In the genomic region with DNA sequence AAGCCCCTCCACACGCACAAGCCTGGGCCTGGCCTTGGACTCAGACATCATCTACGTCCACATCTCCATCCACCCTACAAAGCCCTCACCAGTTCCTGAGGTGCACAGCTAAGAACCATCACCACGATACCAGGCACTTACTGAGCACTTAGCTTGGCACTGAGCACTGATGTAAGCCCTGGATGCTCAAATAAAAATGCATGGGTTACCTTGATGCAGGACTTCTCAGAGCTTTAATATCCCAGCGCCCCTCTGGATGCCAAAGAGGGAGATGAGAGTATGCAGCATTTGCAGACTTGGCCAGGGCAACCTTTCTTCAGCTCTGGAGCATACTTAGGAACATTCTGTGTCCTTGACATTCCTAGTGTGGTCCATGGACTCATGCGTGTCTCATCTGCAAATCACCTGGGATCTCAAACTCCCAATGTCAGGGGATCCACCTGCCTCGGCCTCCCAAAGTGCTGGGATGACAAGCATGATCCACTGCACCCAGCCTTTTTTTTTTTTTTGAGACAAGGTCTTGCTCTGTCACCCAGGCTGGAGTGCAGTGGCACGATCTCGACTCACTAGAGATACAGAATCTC, we compare ENCODE assay signal across 23 cellular contexts.
"Had no signal": no experiment of that assay in that cellular context is flagged by ENCODE, and none has a peak within 500 bp of the region (broad histone marks: within the 10 kb centered on the region; RNA-seq: fewer than 3 reads in every experiment).

No MANE protein-coding gene starts in this region.

- H3K27me3 ChIP-seq: MG63, SJSA1 had no signal

- FAIRE-seq: RCC 7860 had no signal

- H3K4me3 ChIP-seq: MG63, SJSA1, SK-N-MC had no signal

- DNase-seq: Karpas-422, KG1, MG63, NCI-H1092, NCI-H1105 treated with DMSO at 0.1 percent for 48 hours, NCI-H1417 treated with DMSO at 0.1 percent for 48 hours, NCI-H146, NCI-H187, NCI-H2029, NCI-H2081 treated with DMSO at 0.1 percent for 48 hours, NCI-H2171, NCI-H226, NCI-H446, NCI-H510A, NCI-H524 treated with DMSO at 0.1 percent for 48 hours, NCI-H69, NCI-H774, Right ventricle myocardium superior, RPMI8226, SIG-M5 had no signal

- H3K4me1 ChIP-seq: SJSA1 had no signal

- H3K27ac ChIP-seq: SJSA1, SK-N-MC had no signal

- H3K36me3 ChIP-seq: MG63, SJSA1 had no signal

- H3K9me3 ChIP-seq: MG63, SJSA1 had no signal
